Comparison of ENCODE assay signal across 25 cellular contexts in the genomic region with DNA sequence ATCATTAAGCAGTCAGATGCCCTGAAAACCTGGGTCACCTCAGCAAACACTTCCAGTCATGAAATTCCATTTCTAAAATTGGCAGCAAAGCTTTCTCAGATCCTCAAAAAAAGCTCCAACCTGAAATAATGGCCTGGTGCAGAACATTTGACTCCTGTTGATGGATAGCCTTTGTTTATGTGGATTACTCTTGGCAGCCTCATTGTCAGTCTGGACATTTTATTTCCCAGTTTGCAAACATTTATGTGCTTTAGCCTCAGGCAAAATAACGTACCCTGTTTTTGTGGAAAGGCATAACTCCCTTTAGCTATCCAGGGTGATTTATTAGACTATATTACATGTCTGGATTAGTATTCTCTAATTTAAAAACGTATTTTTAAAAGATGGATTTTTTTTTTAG. TPM values are rescaled to one million over a fixed set of nuclear protein-coding genes. Genes with fewer than 3 reads are reported as not detected.
DNase-seq lines count a peak whose midpoint lies in the region; FAIRE-seq and TF ChIP-seq lines count a peak whose summit lies in the region.
"Had no signal": no experiment of that assay in that cellular context is flagged by ENCODE, and none has a peak within 500 bp of the region (broad histone marks: within the 10 kb centered on the region; RNA-seq: fewer than 3 reads in every experiment).

No MANE protein-coding gene starts in this region.

- TF ChIP-seq POLR2A in endothelial cell of umbilical vein (IDR thresholded peaks at IDR 0.05; ENCODE audit: low read depth, low read length) (no peak), esophagus muscularis mucosa (IDR thresholded peaks at IDR 0.05; ENCODE audit: low read depth) (no peak)

- H3K9me3 ChIP-seq in endothelial cell of umbilical vein (replicated peaks; ENCODE audit: control insufficient read depth, insufficient read depth, low read length) (no peaks in the 10 kb centered on the region), esophagus muscularis mucosa (no peaks in the 10 kb centered on the region)
- H3K9me3 ChIP-seq: BE2C had no signal

- no peaks in the 10 kb centered on the region for H3K36me3 ChIP-seq in endothelial cell of umbilical vein (ENCODE audit: control insufficient read depth in 2 of 2, extremely low read depth in 1 of 2, insufficient read depth in 2 of 2, low read length in 2 of 2)
- peaks cover 0 to 53% (median 26%) of the 10 kb centered on the region in 4 donors for H3K36me3 ChIP-seq in esophagus muscularis mucosa

- intact Hi-C loops in endothelial cell of umbilical vein (cut with micrococcal nuclease) (no loop called here), esophagus muscularis mucosa (cut with DNase I) (no loop called here)
- intact Hi-C loops in activated CD4-positive, alpha-beta T cell treated with anti-CD3 and anti-CD28 coated beads, Interleukin-2, amount 10 ng/mL, durations not matched to agents 24 days and 14 days (cut with micrococcal nuclease): no loop called here
- intact Hi-C loops in activated naive CD4-positive, alpha-beta T cell treated with anti-CD3 and anti-CD28 coated beads for 36 hours (cut with micrococcal nuclease): no loop called here

- POLR2A ChIA-PET in endothelial cell of umbilical vein (lab: Charles Lee): no interaction called here

- CTCF ChIA-PET in endothelial cell of umbilical vein (lab: Charles Lee): no interaction called here
- CTCF ChIA-PET in activated naive CD4-positive, alpha-beta T cell treated with anti-CD3 and anti-CD28 coated beads for 36 hours (lab: Charles Lee): interaction anchor here (1.1 kb wide), 1 partner anchor 54 kb away, joined by 4 read pairs; a partner anchor contains a TSS

- H3K9ac ChIP-seq in endothelial cell of umbilical vein (replicated peaks; ENCODE audit: extremely low read depth, insufficient read depth, low read length): no peak overlapping the region

- peaks cover 28% of the 10 kb centered on the region for H3K36me3 Mint-ChIP-seq in T-helper 1 cell treated with Interleukin-12 subunit alpha and Interleukin-12 subunit beta and Interleukin-4 antibody, amounts not matched to agents 30 μg/mL and 1 μg/mL, for 36 hours (ENCODE audit: low read depth)
- peaks cover 25% of the 10 kb centered on the region for H3K36me3 Mint-ChIP-seq in activated CD4-positive, alpha-beta T cell treated with anti-CD3 and anti-CD28 coated beads, Interleukin-2, amount 10 ng/mL, durations not matched to agents 24 days and 14 days (ENCODE audit: low read depth)
- peaks cover 12% of the 10 kb centered on the region for H3K36me3 Mint-ChIP-seq in activated naive CD4-positive, alpha-beta T cell treated with anti-CD3 and anti-CD28 coated beads for 36 hours (ENCODE audit: low read depth)

- no peak for DNase-seq in T-helper 1 cell
- peak; percentile 29 for DNase-seq in NCI-H146 treated with DMSO at 0.1 percent for 48 hours (lab: John Stamatoyannopoulos, UW; ENCODE audit: unreplicated experiment)
- no peak for DNase-seq in endothelial cell of umbilical vein (ENCODE audit: low read depth, low spot score)
- DNase-seq in esophagus muscularis mucosa (ENCODE audit: extremely low spot score): no peak
- DNase-seq in activated CD4-positive, alpha-beta T cell treated with anti-CD3 and anti-CD28 coated beads, Interleukin-2, amount 10 ng/mL, durations not matched to agents 24 days and 14 days: no peak
- DNase-seq in activated naive CD4-positive, alpha-beta T cell treated with anti-CD3 and anti-CD28 coated beads for 36 hours: no peak
- DNase-seq: 8988T; ACHN; BE2C; CD8-positive, alpha-beta memory T cell; DMS 273 treated with DMSO at 0.1 percent for 48 hours; DMS79; EL; GDM1; Karpas-422; NCI-H1092 treated with DMSO at 0.1 percent for 48 hours; NCI-H187; NCI-H446 treated with DMSO at 0.1 percent for 48 hours; NCI-H526 treated with DMSO at 0.1 percent for 48 hours; SHP77 had no signal

- H3K27ac ChIP-seq in endothelial cell of umbilical vein (ENCODE audit: insufficient read depth, low read depth, low read length) (no peak overlapping the region), esophagus muscularis mucosa (replicated peaks in 1 of 4) (no peak overlapping the region)
- H3K27ac ChIP-seq: RWPE1 had no signal

- H3K4me1 ChIP-seq in endothelial cell of umbilical vein (ENCODE audit: control insufficient read depth, extremely low read depth, insufficient read depth, low read length) (no peaks in the 10 kb centered on the region), esophagus muscularis mucosa (peaks cover 0 to 5% (median 1%) of the 10 kb centered on the region in 4 donors)
- H3K4me1 ChIP-seq: BE2C had no signal

- FAIRE-seq in endothelial cell of umbilical vein (lab: Jason Lieb, UNC): peak; percentile 62
- FAIRE-seq: GM12878, H1 had no signal

- H3K27me3 Mint-ChIP-seq in T-helper 1 cell treated with Interleukin-12 subunit alpha and Interleukin-12 subunit beta and Interleukin-4 antibody, amounts not matched to agents 30 μg/mL and 1 μg/mL, for 36 hours (ENCODE audit: low read depth): no peaks in the 10 kb centered on the region
- no peaks in the 10 kb centered on the region for H3K27me3 Mint-ChIP-seq in activated CD4-positive, alpha-beta T cell treated with anti-CD3 and anti-CD28 coated beads, Interleukin-2, amount 10 ng/mL, durations not matched to agents 24 days and 14 days
- no peaks in the 10 kb centered on the region for H3K27me3 Mint-ChIP-seq in activated naive CD4-positive, alpha-beta T cell treated with anti-CD3 and anti-CD28 coated beads for 36 hours (ENCODE audit: low read depth)
- H3K27me3 Mint-ChIP-seq: CD8-positive, alpha-beta memory T cell had no signal

- H3K27ac Mint-ChIP-seq in T-helper 1 cell treated with Interleukin-12 subunit alpha and Interleukin-12 subunit beta and Interleukin-4 antibody, amounts not matched to agents 30 μg/mL and 1 μg/mL, for 36 hours: peak overlapping the region; percentile 27
- no peak overlapping the region for H3K27ac Mint-ChIP-seq in activated CD4-positive, alpha-beta T cell treated with anti-CD3 and anti-CD28 coated beads, Interleukin-2, amount 10 ng/mL, durations not matched to agents 24 days and 14 days
- H3K27ac Mint-ChIP-seq in activated naive CD4-positive, alpha-beta T cell treated with anti-CD3 and anti-CD28 coated beads for 36 hours: no peak overlapping the region
- H3K27ac Mint-ChIP-seq: CD8-positive, alpha-beta memory T cell had no signal

- H3K9me1 ChIP-seq in endothelial cell of umbilical vein (replicated peaks; ENCODE audit: control insufficient read depth, extremely low read depth, insufficient read depth, low read length): no peaks in the 10 kb centered on the region

- BruUV-seq in endothelial cell of umbilical vein (replicated peaks; lab: Mats Ljungman, UMichigan): no TSS peak

- no peaks in the 10 kb centered on the region for H3K27me3 ChIP-seq in endothelial cell of umbilical vein (ENCODE audit: control insufficient read depth in 2 of 2, insufficient read depth in 2 of 2, low read length in 2 of 2)
- no peaks in the 10 kb centered on the region for H3K27me3 ChIP-seq in esophagus muscularis mucosa
- H3K27me3 ChIP-seq: BE2C had no signal

- no peaks in the 10 kb centered on the region for H4K20me1 ChIP-seq in endothelial cell of umbilical vein (replicated peaks; ENCODE audit: control insufficient read depth, extremely low read depth, insufficient read depth, low read length)

- dilution Hi-C loops in endothelial cell of umbilical vein (cut with MboI; ENCODE audit: extremely low pct_ligation_motif_present, low sequenced_read_pairs): no loop called here

- H3K9me3 Mint-ChIP-seq in T-helper 1 cell treated with Interleukin-12 subunit alpha and Interleukin-12 subunit beta and Interleukin-4 antibody, amounts not matched to agents 30 μg/mL and 1 μg/mL, for 36 hours: no peaks in the 10 kb centered on the region
- no peaks in the 10 kb centered on the region for H3K9me3 Mint-ChIP-seq in activated CD4-positive, alpha-beta T cell treated with anti-CD3 and anti-CD28 coated beads, Interleukin-2, amount 10 ng/mL, durations not matched to agents 24 days and 14 days
- no peaks in the 10 kb centered on the region for H3K9me3 Mint-ChIP-seq in activated naive CD4-positive, alpha-beta T cell treated with anti-CD3 and anti-CD28 coated beads for 36 hours
- H3K9me3 Mint-ChIP-seq: CD8-positive, alpha-beta memory T cell had no signal

- no peak for TF ChIP-seq EP300 in esophagus muscularis mucosa (IDR thresholded peaks at IDR 0.05)

- H3K4me2 ChIP-seq in endothelial cell of umbilical vein (ENCODE audit: insufficient read depth, low read length): no peak overlapping the region

- no peaks in the 10 kb centered on the region for H3K79me2 ChIP-seq in endothelial cell of umbilical vein (ENCODE audit: control insufficient read depth, insufficient read depth, low read length)

- H3K4me3 ChIP-seq in endothelial cell of umbilical vein (replicated peaks in 1 of 3; ENCODE audit: insufficient read depth in 1 of 3, low read depth in 1 of 3, low read length in 3 of 3) (no peak overlapping the region), esophagus muscularis mucosa (no peak overlapping the region)
- H3K4me3 ChIP-seq: GM12878 had no signal

- peaks cover 2% of the 10 kb centered on the region for H3K4me1 Mint-ChIP-seq in T-helper 1 cell treated with Interleukin-12 subunit alpha and Interleukin-12 subunit beta and Interleukin-4 antibody, amounts not matched to agents 30 μg/mL and 1 μg/mL, for 36 hours (ENCODE audit: low read depth)
- H3K4me1 Mint-ChIP-seq in activated CD4-positive, alpha-beta T cell treated with anti-CD3 and anti-CD28 coated beads, Interleukin-2, amount 10 ng/mL, durations not matched to agents 24 days and 14 days: no peaks in the 10 kb centered on the region
- H3K4me1 Mint-ChIP-seq in activated naive CD4-positive, alpha-beta T cell treated with anti-CD3 and anti-CD28 coated beads for 36 hours (ENCODE audit: low read depth): peaks cover 3% of the 10 kb centered on the region
- H3K4me1 Mint-ChIP-seq: CD8-positive, alpha-beta memory T cell had no signal

- no peak overlapping the region for H2AFZ ChIP-seq in endothelial cell of umbilical vein (ENCODE audit: low read depth, low read length)

- 64% methylated on average over 2 of the region's 2 CpGs for WGBS in esophagus muscularis mucosa

- TF ChIP-seq CTCF in endothelial cell of umbilical vein (IDR thresholded peaks at IDR 0.05; ENCODE audit: extremely low read depth in 1 of 2, insufficient read depth in 1 of 2, low read depth in 1 of 2, low read length in 2 of 2): no peak
- no peak for TF ChIP-seq CTCF in esophagus muscularis mucosa (IDR thresholded peaks at IDR 0.05)

- no peak overlapping the region for H3K4me3 Mint-ChIP-seq in T-helper 1 cell treated with Interleukin-12 subunit alpha and Interleukin-12 subunit beta and Interleukin-4 antibody, amounts not matched to agents 30 μg/mL and 1 μg/mL, for 36 hours
- H3K4me3 Mint-ChIP-seq in activated CD4-positive, alpha-beta T cell treated with anti-CD3 and anti-CD28 coated beads, Interleukin-2, amount 10 ng/mL, durations not matched to agents 24 days and 14 days: no peak overlapping the region
- H3K4me3 Mint-ChIP-seq in activated naive CD4-positive, alpha-beta T cell treated with anti-CD3 and anti-CD28 coated beads for 36 hours: no peak overlapping the region
- H3K4me3 Mint-ChIP-seq: CD14-positive monocyte; CD8-positive, alpha-beta memory T cell had no signal

RNA-seq across cellular contexts. Expression of a gene that starts 53.9 kb away (rescaled TPM):
- total RNA-seq in endothelial cell of umbilical vein: 0.88 and 1.7 TPM in 2 replicates
- 0.84 and 1.5 TPM in 2 replicates for polyA plus RNA-seq in endothelial cell of umbilical vein
- 0.75 and 0.79 TPM in 2 replicates for polyA plus RNA-seq in endothelial cell of umbilical vein (2011; cell fraction: cytosol; rRNA removed)
- polyA plus RNA-seq in endothelial cell of umbilical vein (2011; cell fraction: nucleus; rRNA removed): 2.9 and 3.0 TPM in 2 replicates
- polyA plus RNA-seq in endothelial cell of umbilical vein (2012): 1.7 and 1.9 TPM in 2 replicates
- polyA minus RNA-seq in endothelial cell of umbilical vein: 1.9 and 3.2 TPM in 2 replicates
- polyA minus RNA-seq in endothelial cell of umbilical vein (2011; cell fraction: cytosol; rRNA and poly(A)+ RNA removed): 0.72 TPM
- polyA minus RNA-seq in endothelial cell of umbilical vein (2011; cell fraction: nucleus; rRNA and poly(A)+ RNA removed): 1.7 and 3.5 TPM in 2 replicates
- 10 to 100 TPM in 1 of 4 donors, 1 to 10 TPM in 3; 4.5 to 12.5 (median 9.4) TPM for total RNA-seq in esophagus muscularis mucosa
- 10.7 and 11.7 TPM in 2 replicates for total RNA-seq in activated CD4-positive, alpha-beta T cell treated with anti-CD3 and anti-CD28 coated beads, Interleukin-2, amount 10 ng/mL, durations not matched to agents 24 days and 14 days
- 1 to 10 TPM; 8.4 to 9.7 TPM for total RNA-seq in activated naive CD4-positive, alpha-beta T cell treated with anti-CD3 and anti-CD28 coated beads for 36 hours
